13 cellular contexts compared by ENCODE assay signal in genomic region chr5:172293745-172294342, GRCh38. TPM values are rescaled to one million over a fixed set of nuclear protein-coding genes. Genes with fewer than 3 reads are reported as not detected.
A peak's percentile ranks its signal among the peaks of the same experiment; 100 is the strongest.
DNase-seq lines count a peak whose midpoint lies in the region; ATAC-seq and TF ChIP-seq lines count a peak whose summit lies in the region.
"Had no signal": no experiment of that assay in that cellular context is flagged by ENCODE, and none has a peak within 500 bp of the region (broad histone marks: within the 10 kb centered on the region; RNA-seq: fewer than 3 reads in every experiment).

No MANE protein-coding gene starts in this region.

- WGBS in body of pancreas, 2 donors: 17 to 25% methylated on average over 2 of the region's 2 CpGs
- WGBS in trophoblast cell (ENCODE audit: extremely low coverage, insufficient coverage, insufficient read length): no CpG with 5 or more reads among the region's 2 CpGs
- WGBS in GM23248 (ENCODE audit: low coverage in 1 of 2, low lambda C conversion rate in 2 of 2, missing lambda C conversion rate in 2 of 2), 2 experiments: 64 to 71% methylated on average over 2 of the region's 2 CpGs

- H3K79me1 ChIP-seq in trophoblast cell (ENCODE audit: low read length): peaks cover 5% of the 10 kb centered on the region

- H3K27me3 Mint-ChIP-seq in CD14-positive monocyte (ENCODE audit: low read depth in 3 of 3): peaks cover under 1 to 8% (median 5%) of the 10 kb centered on the region in 3 donors
- H3K27me3 Mint-ChIP-seq: T-cell had no signal

- H3K4me1 ChIP-seq in OCI-LY7 (ENCODE audit: insufficient read depth, low read length, poor library complexity, severe bottlenecking): no peaks in the 10 kb centered on the region
- peaks cover 10% of the 10 kb centered on the region for H3K4me1 ChIP-seq in body of pancreas
- peaks cover 4 to 5% of the 10 kb centered on the region in 2 experiments for H3K4me1 ChIP-seq in trophoblast cell (ENCODE audit: control insufficient read depth in 1 of 2, insufficient read depth in 2 of 2, low read length in 2 of 2)
- H3K4me1 ChIP-seq in GM23248 (ENCODE audit: insufficient read depth): no peaks in the 10 kb centered on the region
- H3K4me1 ChIP-seq: HAP-1 had no signal

- TF ChIP-seq CTCF in CD14-positive monocyte (IDR thresholded peaks at IDR 0.05) (peak; percentile 58), OCI-LY7 (conservative IDR thresholded peaks at IDR 0.05; ENCODE audit: low read length) (peak; percentile 37; the same call in 1 of the 2 replicates), body of pancreas (IDR thresholded peaks at IDR 0.05) (no peak)

- H4K20me1 ChIP-seq in OCI-LY7 (ENCODE audit: insufficient read depth, low read length) (no peaks in the 10 kb centered on the region; the same call in 1 of the 2 replicates), GM23248 (ENCODE audit: insufficient read depth) (no peaks in the 10 kb centered on the region)

- H3K18ac ChIP-seq in trophoblast cell (ENCODE audit: low read length): no peak overlapping the region

- H3K9me2 ChIP-seq in OCI-LY7 (ENCODE audit: insufficient read depth, low read length) (no peaks in the 10 kb centered on the region), GM23248 (ENCODE audit: insufficient read depth) (no peaks in the 10 kb centered on the region)

- no peak overlapping the region for H3K4me3 ChIP-seq in OCI-LY7 (ENCODE audit: low read depth, low read length, poor library complexity, severe bottlenecking)
- no peak overlapping the region for H3K4me3 ChIP-seq in body of pancreas
- no peak overlapping the region for H3K4me3 ChIP-seq in trophoblast cell (ENCODE audit: low read depth, low read length)
- H3K4me3 ChIP-seq in GM23248: no peak overlapping the region
- H3K4me3 ChIP-seq: HAP-1 had no signal

- intact Hi-C loops in CD14-positive monocyte (cut with micrococcal nuclease) (loop anchor here (5.0 kb wide), 2 partner anchors 192 to 382 kb away; no protein-coding TSS in a partner anchor), OCI-LY7 (cut with micrococcal nuclease; ENCODE audit: unreplicated experiment) (loop anchor here (2.0 to 5.0 kb wide), 2 partner anchors 187 to 382 kb away; no protein-coding TSS in a partner anchor), body of pancreas (cut with DNase I) (loop anchor here (5.0 kb wide), 1 partner anchor 187 kb away; no protein-coding TSS in a partner anchor)

- H3K27ac ChIP-seq in OCI-LY7 (ENCODE audit: low read depth, low read length, poor library complexity, severe bottlenecking): no peak overlapping the region
- peak overlapping the region in 1 of 4 donors; percentile 34 for H3K27ac ChIP-seq in body of pancreas
- H3K27ac ChIP-seq in trophoblast cell (ENCODE audit: low read depth, low read length): no peak overlapping the region
- H3K27ac ChIP-seq in GM23248: no peak overlapping the region
- H3K27ac ChIP-seq: C4-2B, HL-60 had no signal

- ATAC-seq in body of pancreas: peak; percentile 87
- ATAC-seq in stimulated activated naive CD8-positive, alpha-beta T cell treated with anti-CD3 and anti-CD28 coated beads, Interleukin-15, Interleukin-2, amounts not matched to agents 100 U/mL and 50 U/mL, for 24 hours: no peak

- no peak overlapping the region for H2BK5ac ChIP-seq in trophoblast cell (ENCODE audit: low read depth, low read length, poor library complexity)

- H3K36me3 Mint-ChIP-seq in CD14-positive monocyte: no peaks in the 10 kb centered on the region
- H3K36me3 Mint-ChIP-seq: T-cell had no signal

- peak overlapping the region; percentile 55 for H4K91ac ChIP-seq in trophoblast cell (ENCODE audit: low read depth, low read length)

- no peaks in the 10 kb centered on the region for H3K27me3 ChIP-seq in body of pancreas
- H3K27me3 ChIP-seq in trophoblast cell (ENCODE audit: insufficient read depth, low read length): no peaks in the 10 kb centered on the region
- H3K27me3 ChIP-seq in GM23248 (replicated peaks; ENCODE audit: insufficient read depth): no peaks in the 10 kb centered on the region

- H2AFZ ChIP-seq in OCI-LY7 (ENCODE audit: low read length) (no peak overlapping the region), trophoblast cell (ENCODE audit: insufficient read depth, low read length, poor library complexity) (no peak overlapping the region), GM23248 (no peak overlapping the region)

- no peaks in the 10 kb centered on the region for H3K36me3 ChIP-seq in OCI-LY7 (ENCODE audit: insufficient read depth, low read length)
- H3K36me3 ChIP-seq in body of pancreas (replicated peaks in 1 of 2; ENCODE audit: insufficient read depth in 1 of 2, low read depth in 2 of 2): no peaks in the 10 kb centered on the region
- no peaks in the 10 kb centered on the region for H3K36me3 ChIP-seq in trophoblast cell (ENCODE audit: control insufficient read depth in 1 of 2, insufficient read depth in 2 of 2, low read length in 2 of 2)
- H3K36me3 ChIP-seq in GM23248 (ENCODE audit: low read depth): no peaks in the 10 kb centered on the region
- H3K36me3 ChIP-seq: HAP-1 had no signal

- no peak overlapping the region for H2BK120ac ChIP-seq in trophoblast cell (ENCODE audit: insufficient read depth, low read length, poor library complexity)

- H4K12ac ChIP-seq in trophoblast cell (ENCODE audit: low read depth, low read length): no peak overlapping the region

- H3K9me3 Mint-ChIP-seq in CD14-positive monocyte: no peaks in the 10 kb centered on the region
- H3K9me3 Mint-ChIP-seq: T-cell had no signal

- H2AK5ac ChIP-seq in trophoblast cell (ENCODE audit: low read length): no peak overlapping the region

- no peak overlapping the region for H3K23ac ChIP-seq in trophoblast cell (ENCODE audit: low read length)

- H3K27ac Mint-ChIP-seq in CD14-positive monocyte: no peak overlapping the region
- H3K27ac Mint-ChIP-seq: B cell, T-cell had no signal

- no peaks in the 10 kb centered on the region for H3F3A ChIP-seq in GM23248 (ENCODE audit: insufficient read depth)

- H3K4ac ChIP-seq in trophoblast cell (ENCODE audit: low read depth, low read length): no peak overlapping the region

- no peak for TF ChIP-seq POLR2A in body of pancreas (IDR thresholded peaks at IDR 0.05)

- no peak overlapping the region for H3K14ac ChIP-seq in trophoblast cell (ENCODE audit: low read length)

- no peak overlapping the region for H4K8ac ChIP-seq in trophoblast cell (ENCODE audit: low read depth, low read length)

- H3K4me3 Mint-ChIP-seq in CD14-positive monocyte: no peak overlapping the region
- H3K4me3 Mint-ChIP-seq: B cell, T-cell had no signal

- POLR2A ChIA-PET in OCI-LY7 (lab: Charles Lee): interaction anchor here (0.5 to 1.0 kb wide), 3 partner anchors 9 to 717 kb away, joined by 3 to 5 read pairs (median 3); no protein-coding TSS in a partner anchor

- H3K79me2 ChIP-seq in OCI-LY7 (ENCODE audit: insufficient read depth, low read depth, low read length): no peaks in the 10 kb centered on the region
- H3K79me2 ChIP-seq in trophoblast cell (ENCODE audit: control insufficient read depth, insufficient read depth, low read length, poor library complexity): no peaks in the 10 kb centered on the region
- H3K79me2 ChIP-seq in GM23248 (ENCODE audit: insufficient read depth): no peaks in the 10 kb centered on the region

- H2BK12ac ChIP-seq in trophoblast cell (ENCODE audit: low read length): peak overlapping the region; percentile 73

- H3K4me1 Mint-ChIP-seq in CD14-positive monocyte: peaks cover 6% of the 10 kb centered on the region

- in situ Hi-C loops in GM23248 (cut with MboI): no loop called here

- H3K4me2 ChIP-seq in OCI-LY7 (ENCODE audit: low read length): no peak overlapping the region
- no peak overlapping the region for H3K4me2 ChIP-seq in trophoblast cell (ENCODE audit: low read length)
- no peak overlapping the region for H3K4me2 ChIP-seq in GM23248 (ENCODE audit: unreplicated experiment)

- H3K9me3 ChIP-seq in OCI-LY7 (ENCODE audit: low read length): no peaks in the 10 kb centered on the region
- H3K9me3 ChIP-seq in body of pancreas: no peaks in the 10 kb centered on the region
- H3K9me3 ChIP-seq in trophoblast cell (ENCODE audit: insufficient read depth, low read depth, low read length): no peaks in the 10 kb centered on the region
- no peaks in the 10 kb centered on the region for H3K9me3 ChIP-seq in GM23248 (ENCODE audit: low read depth)
- H3K9me3 ChIP-seq: HAP-1 had no signal

- CTCF ChIA-PET in OCI-LY7 (lab: Charles Lee; ENCODE audit: unreplicated experiment): interaction anchor here (1.0 kb wide), 1 partner anchor 105 kb away, joined by 5 read pairs; no protein-coding TSS in a partner anchor

- no TSS peak for BruUV-seq in OCI-LY7 (replicated peaks; lab: Mats Ljungman, UMichigan)

- H3K9ac ChIP-seq in trophoblast cell (ENCODE audit: low read length): no peak overlapping the region
- no peak overlapping the region for H3K9ac ChIP-seq in GM23248

- DNase-seq in CD14-positive monocyte (ENCODE audit: low spot score): no peak
- no peak for DNase-seq in OCI-LY7 (ENCODE audit: low spot score)
- peak; percentile 47 to 69 (median 65) for DNase-seq in body of pancreas
- no peak for DNase-seq in trophoblast cell
- no peak for DNase-seq in stimulated activated naive CD8-positive, alpha-beta T cell treated with anti-CD3 and anti-CD28 coated beads, Interleukin-15, Interleukin-2, amounts not matched to agents 100 U/mL and 50 U/mL, for 24 hours
- no peak for DNase-seq in HK-2 (ENCODE audit: unreplicated experiment)
- DNase-seq in GM23248: no peak
- DNase-seq: NCI-H1417 treated with DMSO at 0.1 percent for 48 hours had no signal

RNA-seq across cellular contexts. Expression of gene UBTD2, which starts 10.3 kb away (rescaled TPM):
- polyA plus RNA-seq in CD14-positive monocyte (1 to 10 TPM; 2.6 to 3.2 TPM), GM23248 (2016; fragmentation: Nextera tagmentation; extraction: Ambion mirVana) (16.7 and 17.3 TPM in 2 replicates)
- total RNA-seq in OCI-LY7 (2014; rRNA removed; shearing (Covaris generic)): 14.7 and 16.0 TPM in 2 replicates
- total RNA-seq in OCI-LY7 (2022) (19.4 and 19.8 TPM in 2 replicates), body of pancreas (10 to 100 TPM; 13.5 to 20.8 TPM)
- polyA plus RNA-seq in trophoblast cell (2013): 30.4 and 31.5 TPM in 2 replicates
- 36.4 and 41.4 TPM in 2 replicates for total RNA-seq in GM23248 (2014; rRNA removed; shearing (Covaris generic))

Comparison
In these comparisons a context has a peak if more than half of its experiments do, and no peak if none do; other contexts are left out.
1. DNase-seq: peak in body of pancreas (4 of 4); none in CD14-positive monocyte (single experiment), OCI-LY7 (single experiment), trophoblast cell (0 of 2), stimulated activated naive CD8-positive, alpha-beta T cell treated with anti-CD3 and anti-CD28 coated beads, Interleukin-15, Interleukin-2, amounts not matched to agents 100 U/mL and 50 U/mL, for 24 hours (single experiment), HK-2 (single experiment) and GM23248 (single experiment).
2. CTCF ChIP-seq: peak in CD14-positive monocyte (single experiment) and OCI-LY7 (single experiment); none in body of pancreas (0 of 7).